ENCODE assay signal across 32 cellular contexts in genomic region chr13:58884810-58885209, GRCh38.
"Had no signal": no experiment of that assay in that cellular context is flagged by ENCODE, and none has a peak within 500 bp of the region (broad histone marks: within the 10 kb centered on the region; RNA-seq: fewer than 3 reads in every experiment).

No MANE protein-coding gene starts in this region.

- H3K27me3 Mint-ChIP-seq: activated CD4-positive, alpha-beta memory T cell treated with anti-CD3 and anti-CD28 coated beads, Interleukin-2, amount 10 ng/mL, durations not matched to agents 7 days and 5 days; activated CD4-positive, alpha-beta T cell treated with anti-CD3 and anti-CD28 coated beads, Interleukin-2, amount 10 ng/mL, durations not matched to agents 7 days and 5 days; effector memory CD8-positive, alpha-beta T cell; stimulated activated memory B cell treated with anti-CD40 and anti-IgM and Interleukin-4, amounts not matched to agents 10 μg/mL and 1 μg/mL and 100 μg/mL, for 72 hours; stimulated activated naive CD8-positive, alpha-beta T cell treated with anti-CD3 and anti-CD28 coated beads, Interleukin-15, amount 100 ng/mL, for 72 hours had no signal

- ATAC-seq: activated naive CD4-positive, alpha-beta T cell treated with anti-CD3 and anti-CD28 coated beads, Interleukin-2, amount 50 U/mL, for 72 hours; activated T-cell treated with anti-CD3 and anti-CD28 coated beads, Interleukin-2, amount 50 U/mL, for 4 hours; effector memory CD8-positive, alpha-beta T cell; gastrocnemius medialis; left colon; psoas muscle; stimulated activated memory B cell treated with anti-CD40 and anti-IgM and Interleukin-4, amounts not matched to agents 10 μg/mL and 1 μg/mL and 100 μg/mL, for 72 hours; stimulated activated naive CD8-positive, alpha-beta T cell treated with anti-CD3 and anti-CD28 coated beads, Interleukin-15, amount 100 ng/mL, for 72 hours had no signal

- H3K4me2 ChIP-seq: hepatocyte, smooth muscle cell had no signal

- H3K27me3 ChIP-seq: breast epithelium, gastrocnemius medialis, hepatocyte, right atrium auricular region, thyroid gland, upper lobe of left lung, vagina had no signal

- H3K4me1 Mint-ChIP-seq: activated CD4-positive, alpha-beta memory T cell treated with anti-CD3 and anti-CD28 coated beads, Interleukin-2, amount 10 ng/mL, durations not matched to agents 7 days and 5 days; activated CD4-positive, alpha-beta T cell treated with anti-CD3 and anti-CD28 coated beads, Interleukin-2, amount 10 ng/mL, durations not matched to agents 7 days and 5 days; stimulated activated memory B cell treated with anti-CD40 and anti-IgM and Interleukin-4, amounts not matched to agents 10 μg/mL and 1 μg/mL and 100 μg/mL, for 72 hours; stimulated activated naive CD8-positive, alpha-beta T cell treated with anti-CD3 and anti-CD28 coated beads, Interleukin-15, amount 100 ng/mL, for 72 hours had no signal

- H3K4me1 ChIP-seq: breast epithelium, gastrocnemius medialis, parathyroid adenoma, psoas muscle, right atrium auricular region, thyroid gland, upper lobe of left lung, vagina had no signal

- H3K27ac Mint-ChIP-seq: activated CD4-positive, alpha-beta memory T cell treated with anti-CD3 and anti-CD28 coated beads, Interleukin-2, amount 10 ng/mL, durations not matched to agents 7 days and 5 days; activated CD4-positive, alpha-beta T cell treated with anti-CD3 and anti-CD28 coated beads, Interleukin-2, amount 10 ng/mL, durations not matched to agents 7 days and 5 days; activated naive CD4-positive, alpha-beta T cell treated with anti-CD3 and anti-CD28 coated beads, Interleukin-2, amount 50 U/mL, for 72 hours; activated T-helper 2 cell treated with anti-CD3 and anti-CD28 coated beads, Interferon-gamma antibody, Interleukin-2, Interleukin-4, amounts not matched to agents 10 μg/mL and 5 μg/mL and 100 μg/mL, durations not matched to agents 14 hours and 24 hours and 36 hours; effector memory CD8-positive, alpha-beta T cell; nephron progenitor cell; stimulated activated memory B cell treated with anti-CD40 and anti-IgM and Interleukin-4, amounts not matched to agents 10 μg/mL and 1 μg/mL and 100 μg/mL, for 72 hours; T-helper 1 cell treated with Interleukin-12 subunit alpha and Interleukin-12 subunit beta and Interleukin-4 antibody, amounts not matched to agents 30 μg/mL and 1 μg/mL, for 36 hours had no signal

- H3K4me3 ChIP-seq: breast epithelium, gastrocnemius medialis, hepatocyte, psoas muscle, right atrium auricular region, smooth muscle cell, thyroid gland, upper lobe of left lung, vagina had no signal

- H2AFZ ChIP-seq: hepatocyte, parathyroid adenoma had no signal

- H3K79me2 ChIP-seq: hepatocyte, parathyroid adenoma had no signal

- H3K9me3 Mint-ChIP-seq: activated CD4-positive, alpha-beta memory T cell treated with anti-CD3 and anti-CD28 coated beads, Interleukin-2, amount 10 ng/mL, durations not matched to agents 7 days and 5 days; activated CD4-positive, alpha-beta T cell treated with anti-CD3 and anti-CD28 coated beads, Interleukin-2, amount 10 ng/mL, durations not matched to agents 7 days and 5 days; activated naive CD4-positive, alpha-beta T cell treated with anti-CD3 and anti-CD28 coated beads, Interleukin-2, amount 50 U/mL, for 72 hours; activated T-cell treated with anti-CD3 and anti-CD28 coated beads, Interleukin-2, amount 50 U/mL, for 4 hours; activated T-helper 2 cell treated with anti-CD3 and anti-CD28 coated beads, Interferon-gamma antibody, Interleukin-2, Interleukin-4, amounts not matched to agents 10 μg/mL and 5 μg/mL and 100 μg/mL, durations not matched to agents 14 hours and 24 hours and 36 hours; nephron progenitor cell; stimulated activated naive CD8-positive, alpha-beta T cell treated with anti-CD3 and anti-CD28 coated beads, Interleukin-15, amount 100 ng/mL, for 72 hours; T-helper 1 cell treated with Interleukin-12 subunit alpha and Interleukin-12 subunit beta and Interleukin-4 antibody, amounts not matched to agents 30 μg/mL and 1 μg/mL, for 36 hours had no signal

- H3K9ac ChIP-seq: parathyroid adenoma had no signal

- H3K4me3 Mint-ChIP-seq: activated CD4-positive, alpha-beta memory T cell treated with anti-CD3 and anti-CD28 coated beads, Interleukin-2, amount 10 ng/mL, durations not matched to agents 7 days and 5 days; activated CD4-positive, alpha-beta T cell treated with anti-CD3 and anti-CD28 coated beads, Interleukin-2, amount 10 ng/mL, durations not matched to agents 7 days and 5 days; activated T-cell treated with anti-CD3 and anti-CD28 coated beads, Interleukin-2, amount 50 U/mL, for 4 hours; effector memory CD8-positive, alpha-beta T cell; nephron progenitor cell; stimulated activated memory B cell treated with anti-CD40 and anti-IgM and Interleukin-4, amounts not matched to agents 10 μg/mL and 1 μg/mL and 100 μg/mL, for 72 hours; stimulated activated naive CD8-positive, alpha-beta T cell treated with anti-CD3 and anti-CD28 coated beads, Interleukin-15, amount 100 ng/mL, for 72 hours; T-helper 1 cell treated with Interleukin-12 subunit alpha and Interleukin-12 subunit beta and Interleukin-4 antibody, amounts not matched to agents 30 μg/mL and 1 μg/mL, for 36 hours had no signal

- H3K27ac ChIP-seq: breast epithelium, gastrocnemius medialis, hepatocyte, parathyroid adenoma, psoas muscle, right atrium auricular region, thyroid gland, upper lobe of left lung, vagina, WERI-Rb-1 had no signal

- H3K36me3 Mint-ChIP-seq: activated naive CD4-positive, alpha-beta T cell treated with anti-CD3 and anti-CD28 coated beads, Interleukin-2, amount 50 U/mL, for 72 hours; stimulated activated memory B cell treated with anti-CD40 and anti-IgM and Interleukin-4, amounts not matched to agents 10 μg/mL and 1 μg/mL and 100 μg/mL, for 72 hours had no signal

- H3K36me3 ChIP-seq: breast epithelium, gastrocnemius medialis, right atrium auricular region, thyroid gland, upper lobe of left lung, vagina, WERI-Rb-1 had no signal

- H3K9me3 ChIP-seq: breast epithelium, gastrocnemius medialis, psoas muscle, right atrium auricular region, thyroid gland, upper lobe of left lung, vagina had no signal

- DNase-seq: activated CD4-positive, alpha-beta memory T cell treated with anti-CD3 and anti-CD28 coated beads, Interleukin-2, amount 10 ng/mL, durations not matched to agents 7 days and 5 days; activated CD4-positive, alpha-beta T cell treated with anti-CD3 and anti-CD28 coated beads, Interleukin-2, amount 10 ng/mL, durations not matched to agents 7 days and 5 days; activated CD4-positive, CD25-positive, alpha-beta regulatory T cell treated with anti-CD3 and anti-CD28 coated beads, Interleukin-2, amount 50 U/mL, for 72 hours; activated T-cell treated with anti-CD3 and anti-CD28 coated beads, Interleukin-2, amount 50 U/mL, for 4 hours; central memory CD4-positive, alpha-beta T cell; dermis blood vessel endothelial cell; effector memory CD8-positive, alpha-beta T cell; erythroblast; gastrocnemius medialis; kidney; left colon; nephron progenitor cell; psoas muscle; stimulated activated CD4-positive, alpha-beta T cell treated with anti-CD3 and anti-CD28 coated beads, Interleukin-1b, Interleukin-23, amount 100 ng/mL, for 48 hours; stimulated activated CD4-positive, alpha-beta T cell treated with anti-CD3 and anti-CD28 coated beads, Interleukin-4, amount 100 ng/mL, for 4 hours; stimulated activated CD8-positive, alpha-beta memory T cell treated with anti-CD3 and anti-CD28 coated beads, Interleukin-4, amount 100 ng/mL, for 48 hours; stimulated activated naive CD8-positive, alpha-beta T cell treated with anti-CD3 and anti-CD28 coated beads, Interleukin-15, amount 100 ng/mL, for 72 hours; substantia nigra; T-helper 9 cell; thyroid gland; upper lobe of left lung; WERI-Rb-1 had no signal
